In genomic region chr12:74689071-74689655, GRCh38 we compare ENCODE assay signal across 9 cellular contexts.
DNase-seq lines count a peak whose midpoint lies in the region; ATAC-seq, FAIRE-seq and TF ChIP-seq lines count a peak whose summit lies in the region.
"Had no signal": no experiment of that assay in that cellular context is flagged by ENCODE, and none has a peak within 500 bp of the region (broad histone marks: within the 10 kb centered on the region; RNA-seq: fewer than 3 reads in every experiment).

No MANE protein-coding gene starts in this region.

- H3K9me3 Mint-ChIP-seq in activated CD4-positive, alpha-beta T cell treated with anti-CD3 and anti-CD28 coated beads, Interleukin-2, amount 10 ng/mL, durations not matched to agents 24 days and 14 days, result no peaks in the 10 kb centered on the region

- DNase-seq in AG09309 (ENCODE audit: low read depth), result peak; percentile 33
- DNase-seq in GM19239 (ENCODE audit: insufficient read length, low spot score), result no peak
- DNase-seq in NCI-H1694 (lab: John Stamatoyannopoulos, UW), result peak; percentile 43
- DNase-seq in amniotic epithelial cell (ENCODE audit: low read depth), result peak; percentile 61
- peak; percentile 26 for DNase-seq in kidney epithelial cell (ENCODE audit: low read depth)
- DNase-seq in activated CD4-positive, alpha-beta T cell treated with anti-CD3 and anti-CD28 coated beads, Interleukin-2, amount 10 ng/mL, durations not matched to agents 24 days and 14 days, result no peak

- intact Hi-C loops in activated CD4-positive, alpha-beta T cell treated with anti-CD3 and anti-CD28 coated beads, Interleukin-2, amount 10 ng/mL, durations not matched to agents 24 days and 14 days (cut with micrococcal nuclease), result no loop called here

- H3K36me3 ChIP-seq in kidney epithelial cell (ENCODE audit: control insufficient read depth, insufficient read depth, low read length), result no peaks in the 10 kb centered on the region
- H3K36me3 ChIP-seq: HAP-1 had no signal

- no peak overlapping the region for H3K27ac Mint-ChIP-seq in activated CD4-positive, alpha-beta T cell treated with anti-CD3 and anti-CD28 coated beads, Interleukin-2, amount 10 ng/mL, durations not matched to agents 24 days and 14 days

- TF ChIP-seq CTCF in AG09309 (IDR thresholded peaks at IDR 0.05; ENCODE audit: control insufficient read depth, insufficient read depth, low read depth, low read length, missing control alignments) (peak; percentile 43), kidney epithelial cell (IDR thresholded peaks at IDR 0.05; ENCODE audit: insufficient read depth, low read length, poor library complexity, severe bottlenecking) (peak; percentile 56)

- H3K4me3 Mint-ChIP-seq in activated CD4-positive, alpha-beta T cell treated with anti-CD3 and anti-CD28 coated beads, Interleukin-2, amount 10 ng/mL, durations not matched to agents 24 days and 14 days, result no peak overlapping the region

- no peaks in the 10 kb centered on the region for H3K4me1 Mint-ChIP-seq in activated CD4-positive, alpha-beta T cell treated with anti-CD3 and anti-CD28 coated beads, Interleukin-2, amount 10 ng/mL, durations not matched to agents 24 days and 14 days

- FAIRE-seq in GM19239 (lab: Jason Lieb, UNC), result peak; percentile 83

- H3K36me3 Mint-ChIP-seq in activated CD4-positive, alpha-beta T cell treated with anti-CD3 and anti-CD28 coated beads, Interleukin-2, amount 10 ng/mL, durations not matched to agents 24 days and 14 days (ENCODE audit: low read depth), result no peaks in the 10 kb centered on the region

- H3K27me3 Mint-ChIP-seq in activated CD4-positive, alpha-beta T cell treated with anti-CD3 and anti-CD28 coated beads, Interleukin-2, amount 10 ng/mL, durations not matched to agents 24 days and 14 days, result no peaks in the 10 kb centered on the region

- H3K4me3 ChIP-seq in AG09309 (ENCODE audit: control insufficient read depth, low read depth, low read length), result no peak overlapping the region
- no peak overlapping the region for H3K4me3 ChIP-seq in kidney epithelial cell (ENCODE audit: low read depth, low read length)
- H3K4me3 ChIP-seq: HAP-1 had no signal

- ATAC-seq in GM18519 (IDR thresholded peaks at IDR 0.05; ENCODE audit: low FRiP score, unreplicated experiment) (no peak), HG02870 (IDR thresholded peaks at IDR 0.05; ENCODE audit: unreplicated experiment) (no peak)

- H3K27me3 ChIP-seq in kidney epithelial cell (ENCODE audit: control insufficient read depth, insufficient read depth, low read length), result no peaks in the 10 kb centered on the region

Comparison
In these comparisons a context has a peak if more than half of its experiments do, and no peak if none do; other contexts are left out.
1. DNase-seq: peak in AG09309 (single experiment), NCI-H1694 (single experiment), amniotic epithelial cell (single experiment) and kidney epithelial cell (single experiment); none in GM19239 (single experiment) and activated CD4-positive, alpha-beta T cell treated with anti-CD3 and anti-CD28 coated beads, Interleukin-2, amount 10 ng/mL, durations not matched to agents 24 days and 14 days (single experiment).